25 cellular contexts compared by ENCODE assay signal in genomic region chr6:79423216-79423615, GRCh38.
"Had no signal": no experiment of that assay in that cellular context is flagged by ENCODE, and none has a peak within 500 bp of the region (broad histone marks: within the 10 kb centered on the region; RNA-seq: fewer than 3 reads in every experiment).

No MANE protein-coding gene starts in this region.

- H3K27ac ChIP-seq: heart right ventricle, left lung, lower lobe of right lung, prostate gland, skin epidermis, thyroid gland, upper lobe of left lung, vagina had no signal

- FAIRE-seq: astrocyte, colon had no signal

- H3K4me1 ChIP-seq: prostate gland, thyroid gland, vagina had no signal

- H3K4me3 ChIP-seq: heart right ventricle, left lung, lower lobe of right lung, prostate gland, skin epidermis, thyroid gland, upper lobe of left lung, vagina had no signal

- H3K36me3 ChIP-seq: heart right ventricle, left lung, lower lobe of right lung, prostate gland, thyroid gland, upper lobe of left lung, vagina had no signal

- H3K9me3 ChIP-seq: heart right ventricle, left lung, lower lobe of right lung, prostate gland, thyroid gland, upper lobe of left lung, vagina had no signal

- DNase-seq: activated CD4-positive, alpha-beta T cell treated with anti-CD3 and anti-CD28 coated beads for 48 hours; activated CD4-positive, alpha-beta T cell treated with anti-CD3 and anti-CD28 coated beads, Interleukin-2, amount 50 U/mL, for 48 hours; activated CD8-positive, alpha-beta memory T cell treated with anti-CD3 and anti-CD28 coated beads for 24 hours; activated effector memory CD4-positive, alpha-beta T cell treated with anti-CD3 and anti-CD28 coated beads, Interleukin-2, amount 50 U/mL, for 16 hours; activated naive CD4-positive, alpha-beta T cell treated with anti-CD3 and anti-CD28 coated beads for 36 hours; activated naive CD8-positive, alpha-beta T cell treated with anti-CD3 and anti-CD28 coated beads, Interleukin-2, amount 10 ng/mL, durations not matched to agents 7 days and 5 days; central memory CD4-positive, alpha-beta T cell; effector memory CD4-positive, alpha-beta T cell; erythroblast; heart right ventricle; left lung; lower lobe of right lung; mesenchymal stem cell; retina; stimulated activated CD4-positive, alpha-beta T cell treated with anti-CD3 and anti-CD28 coated beads, Interleukin-12 subunit alpha, Interleukin-12 subunit beta, amount 100 ng/mL, for 4 hours; stimulated activated CD4-positive, alpha-beta T cell treated with anti-CD3 and anti-CD28 coated beads, Interleukin-4, amount 100 ng/mL, for 1 hour; stimulated activated naive CD8-positive, alpha-beta T cell treated with anti-CD3 and anti-CD28 coated beads, Interleukin-15, Interleukin-2, amounts not matched to agents 100 U/mL and 50 U/mL, for 24 hours; T-helper 1 cell; thyroid gland; upper lobe of left lung had no signal
